In genomic region chr1:103373991-103374390, GRCh38 we compare ENCODE assay signal across 18 cellular contexts.
A peak's percentile ranks its signal among the peaks of the same experiment; 100 is the strongest.
DNase-seq lines count a peak whose midpoint lies in the region; ATAC-seq, FAIRE-seq and TF ChIP-seq lines count a peak whose summit lies in the region.
"Had no signal": no experiment of that assay in that cellular context is flagged by ENCODE, and none has a peak within 500 bp of the region (broad histone marks: within the 10 kb centered on the region; RNA-seq: fewer than 3 reads in every experiment).

No MANE protein-coding gene starts in this region.

- DNase-seq in EL (peak; percentile 52), SK-MEL-5 (ENCODE audit: low read depth, low spot score) (peak; percentile 31), choroid plexus epithelial cell (ENCODE audit: low read depth) (peak; percentile 51), mesenchymal stem cell (no peak), OCI-LY7 (ENCODE audit: low spot score) (no peak), RCC 7860 (ENCODE audit: low spot score) (no peak)
- no peak for DNase-seq in activated CD4-positive, alpha-beta T cell treated with anti-CD3 and anti-CD28 coated beads, Interleukin-2, amount 50 U/mL, for 1 hour
- DNase-seq in activated T-cell treated with anti-CD3 and anti-CD28 coated beads, Interleukin-2, amount 50 U/mL, for 72 hours: no peak
- DNase-seq: 8988T; AML-193; Caco-2; CD8-positive, alpha-beta memory T cell; DMS53 had no signal

- no peak overlapping the region for H3K14ac ChIP-seq in mesenchymal stem cell (ENCODE audit: low read length in 2 of 2)

- H3K79me2 ChIP-seq in OCI-LY7 (ENCODE audit: insufficient read depth, low read depth, low read length): no peaks in the 10 kb centered on the region

- H3K4me3 ChIP-seq in choroid plexus epithelial cell (ENCODE audit: low read depth, low read length) (no peak overlapping the region), mesenchymal stem cell (ENCODE audit: insufficient read depth in 1 of 2, low read depth in 1 of 2, low read length in 2 of 2) (no peak overlapping the region), OCI-LY7 (ENCODE audit: low read depth, low read length, poor library complexity, severe bottlenecking) (no peak overlapping the region)
- H3K4me3 ChIP-seq: BLaER1, HAP-1 had no signal

- H3K9me3 Mint-ChIP-seq in activated T-cell treated with anti-CD3 and anti-CD28 coated beads, Interleukin-2, amount 50 U/mL, for 72 hours: peaks cover 2 to 3% of the 10 kb centered on the region in 2 donors

- H3K79me1 ChIP-seq in mesenchymal stem cell (replicated peaks; ENCODE audit: low read length, poor library complexity, severe bottlenecking): no peaks in the 10 kb centered on the region

- no peak overlapping the region for H4K8ac ChIP-seq in mesenchymal stem cell (ENCODE audit: low read length)

- H3K27me3 Mint-ChIP-seq in activated T-cell treated with anti-CD3 and anti-CD28 coated beads, Interleukin-2, amount 50 U/mL, for 72 hours (ENCODE audit: low read depth): no peaks in the 10 kb centered on the region
- H3K27me3 Mint-ChIP-seq: CD8-positive, alpha-beta memory T cell had no signal

- H3K4ac ChIP-seq in mesenchymal stem cell (ENCODE audit: low read depth in 1 of 2, low read length in 2 of 2): no peak overlapping the region

- no peak overlapping the region for H3K23ac ChIP-seq in mesenchymal stem cell (ENCODE audit: low read length in 2 of 2)

- POLR2A ChIA-PET in OCI-LY7 (lab: Charles Lee): interaction anchor here (0.6 kb wide), 1 partner anchor 17 kb away, joined by 4 read pairs; no protein-coding TSS in a partner anchor

- H3K4me1 Mint-ChIP-seq in activated T-cell treated with anti-CD3 and anti-CD28 coated beads, Interleukin-2, amount 50 U/mL, for 72 hours (ENCODE audit: low read depth): no peaks in the 10 kb centered on the region
- H3K4me1 Mint-ChIP-seq: CD8-positive, alpha-beta memory T cell had no signal

- no peak overlapping the region for H2BK5ac ChIP-seq in mesenchymal stem cell (ENCODE audit: low read depth, low read length, poor library complexity, severe bottlenecking)

- in situ Hi-C loops in SK-MEL-5 (cut with HindIII; ENCODE audit: low pct_unique_long_range_greater_than_20kb, low sequenced_read_pairs): no loop called here

- no peak overlapping the region for H2BK120ac ChIP-seq in mesenchymal stem cell (ENCODE audit: low read depth, low read length)

- no peak overlapping the region for H3K4me3 Mint-ChIP-seq in activated T-cell treated with anti-CD3 and anti-CD28 coated beads, Interleukin-2, amount 50 U/mL, for 72 hours
- H3K4me3 Mint-ChIP-seq: CD8-positive, alpha-beta memory T cell had no signal

- H2BK15ac ChIP-seq in mesenchymal stem cell (ENCODE audit: low read depth, poor library complexity, severe bottlenecking): no peak overlapping the region

- peak overlapping the region; percentile 14 for H3K27ac ChIP-seq in mesenchymal stem cell (ENCODE audit: low read length, poor library complexity, severe bottlenecking)
- H3K27ac ChIP-seq in OCI-LY7 (ENCODE audit: low read depth, low read length, poor library complexity, severe bottlenecking): no peak overlapping the region
- H3K27ac ChIP-seq: BLaER1, HL-60 had no signal

- H3K4me1 ChIP-seq in mesenchymal stem cell (ENCODE audit: control insufficient read depth, insufficient read depth, low read depth, low read length) (peaks cover 7% of the 10 kb centered on the region), OCI-LY7 (ENCODE audit: insufficient read depth, low read length, poor library complexity, severe bottlenecking) (no peaks in the 10 kb centered on the region)
- H3K4me1 ChIP-seq: BLaER1, Caco-2, HAP-1 had no signal

- no peaks in the 10 kb centered on the region for H4K20me1 ChIP-seq in OCI-LY7 (ENCODE audit: insufficient read depth, low read length)
- H4K20me1 ChIP-seq: BLaER1 had no signal

- no peak for FAIRE-seq in RCC 7860 (lab: Jason Lieb, UNC)
- FAIRE-seq: GM12891, H1 had no signal

- intact Hi-C loops in OCI-LY7 (cut with micrococcal nuclease; ENCODE audit: unreplicated experiment): no loop called here

- H2AFZ ChIP-seq in mesenchymal stem cell (ENCODE audit: low read depth, low read length) (no peak overlapping the region), OCI-LY7 (ENCODE audit: low read length) (no peak overlapping the region)

- H3K9ac ChIP-seq in mesenchymal stem cell (ENCODE audit: low read length): no peak overlapping the region
- H3K9ac ChIP-seq: BLaER1 had no signal

- TF ChIP-seq CTCF in choroid plexus epithelial cell (conservative IDR thresholded peaks at IDR 0.05; ENCODE audit: low read depth, low read length) (no peak), OCI-LY7 (conservative IDR thresholded peaks at IDR 0.05; ENCODE audit: low read length) (no peak)

- H3K36me3 ChIP-seq in mesenchymal stem cell (ENCODE audit: control insufficient read depth in 1 of 2, insufficient read depth in 2 of 2, low read depth in 1 of 2, low read length in 2 of 2) (no peaks in the 10 kb centered on the region), OCI-LY7 (ENCODE audit: insufficient read depth, low read length) (no peaks in the 10 kb centered on the region)
- H3K36me3 ChIP-seq: BLaER1, HAP-1 had no signal

- H4K91ac ChIP-seq in mesenchymal stem cell (ENCODE audit: low read length): no peak overlapping the region

- H3K36me3 Mint-ChIP-seq in activated T-cell treated with anti-CD3 and anti-CD28 coated beads, Interleukin-2, amount 50 U/mL, for 72 hours (ENCODE audit: insufficient read depth in 2 of 2): peaks cover 0 to 3% of the 10 kb centered on the region in 2 donors
- H3K36me3 Mint-ChIP-seq: CD8-positive, alpha-beta memory T cell had no signal

- CTCF ChIA-PET in OCI-LY7 (lab: Charles Lee; ENCODE audit: unreplicated experiment): no interaction called here

- H3K4me2 ChIP-seq in mesenchymal stem cell (ENCODE audit: low read length, poor library complexity, severe bottlenecking) (no peak overlapping the region), OCI-LY7 (ENCODE audit: low read length) (no peak overlapping the region)
- H3K4me2 ChIP-seq: BLaER1 had no signal

- no peak overlapping the region for H2AK5ac ChIP-seq in mesenchymal stem cell (ENCODE audit: low read length, severe bottlenecking)

- H3K9me3 ChIP-seq in mesenchymal stem cell (ENCODE audit: control insufficient read depth, low read length): no peaks in the 10 kb centered on the region
- no peaks in the 10 kb centered on the region for H3K9me3 ChIP-seq in OCI-LY7 (ENCODE audit: low read length)
- H3K9me3 ChIP-seq: Caco-2 had no signal

- BruUV-seq in OCI-LY7 (replicated peaks; lab: Mats Ljungman, UMichigan): no TSS peak

- no peak overlapping the region for H2BK12ac ChIP-seq in mesenchymal stem cell (ENCODE audit: low read length in 2 of 2)

- ATAC-seq in activated T-cell treated with anti-CD3 and anti-CD28 coated beads, Interleukin-2, amount 50 U/mL, for 72 hours (replicated peaks in 1 of 2): no peak

- H3K27ac Mint-ChIP-seq in activated T-cell treated with anti-CD3 and anti-CD28 coated beads, Interleukin-2, amount 50 U/mL, for 72 hours: no peak overlapping the region
- H3K27ac Mint-ChIP-seq: CD8-positive, alpha-beta memory T cell had no signal

- H3K27me3 ChIP-seq in mesenchymal stem cell (ENCODE audit: control insufficient read depth in 1 of 2, insufficient read depth in 1 of 2, low read length in 2 of 2): no peaks in the 10 kb centered on the region
- H3K27me3 ChIP-seq: BLaER1 had no signal

- 83% methylated on average over 3 of the region's 3 CpGs for WGBS in mesenchymal stem cell

- no peak overlapping the region for H3K18ac ChIP-seq in mesenchymal stem cell (ENCODE audit: low read depth in 1 of 2, low read length in 2 of 2)

- H3K9me2 ChIP-seq in OCI-LY7 (ENCODE audit: insufficient read depth, low read length): no peaks in the 10 kb centered on the region

Comparison
In these comparisons a context has a peak if more than half of its experiments do, and no peak if none do; other contexts are left out.
1. DNase-seq: peak in EL (single experiment), SK-MEL-5 (single experiment) and choroid plexus epithelial cell (single experiment); none in mesenchymal stem cell (single experiment), OCI-LY7 (single experiment), activated CD4-positive, alpha-beta T cell treated with anti-CD3 and anti-CD28 coated beads, Interleukin-2, amount 50 U/mL, for 1 hour (single experiment), activated T-cell treated with anti-CD3 and anti-CD28 coated beads, Interleukin-2, amount 50 U/mL, for 72 hours (0 of 2) and RCC 7860 (single experiment).